Comparison of ENCODE assay signal across 8 cellular contexts in genomic region chr9:33139421-33140228, GRCh38. TPM values are rescaled to one million over a fixed set of nuclear protein-coding genes. Genes with fewer than 3 reads are reported as not detected.
A peak's percentile ranks its signal among the peaks of the same experiment; 100 is the strongest.
DNase-seq lines count a peak whose midpoint lies in the region; ATAC-seq and TF ChIP-seq lines count a peak whose summit lies in the region.

No MANE protein-coding gene starts in this region.

- no peak overlapping the region for H3K4me3 ChIP-seq in HEK293 (ENCODE audit: low read depth, low read length)
- H3K4me3 ChIP-seq in left ventricle myocardium inferior = peak overlapping the region; percentile 16

- peak; percentile 87 for DNase-seq in left ventricle myocardium inferior
- peak; percentile 88 for DNase-seq in sciatic nerve (ENCODE audit: low spot score)
- no peak for DNase-seq in stimulated activated naive CD8-positive, alpha-beta T cell treated with anti-CD3 and anti-CD28 coated beads, Interleukin-15, Interleukin-2, amounts not matched to agents 100 U/mL and 50 U/mL, for 24 hours
- DNase-seq in D341Med (ENCODE audit: low spot score) = no peak
- DNase-seq in LoVo (ENCODE audit: low spot score) = no peak

- H3K27ac ChIP-seq in HEK293 (ENCODE audit: extremely low read depth, low read depth, low read length) = no peak overlapping the region
- H3K27ac ChIP-seq in VCaP = peak overlapping the region; percentile 34
- H3K27ac ChIP-seq in left ventricle myocardium inferior (replicated peaks) = peak overlapping the region; percentile 87

- H3K4me1 ChIP-seq in HEK293 (ENCODE audit: control insufficient read depth, insufficient read depth, low read length) (0 out of 2 replicates have a peak, but pooled peaks cover 5% of the 10 kb centered on the region), left ventricle myocardium inferior (peaks cover 100% of the 10 kb centered on the region)

- no peaks in the 10 kb centered on the region for H3K27me3 ChIP-seq in left ventricle myocardium inferior (ENCODE audit: low read depth)

- CTCF ChIA-PET in HEK293 (lab: Yijun Ruan, JAX) = interaction anchor here (1.0 to 1.2 kb wide), 3 partner anchors 9 to 31 kb away, joined by 3 to 4 read pairs (median 3); no protein-coding TSS in a partner anchor

- TF ChIP-seq CTCF in HEK293 (tag by site-specific recombination; IDR thresholded peaks at IDR 0.05) (no peak), VCaP (conservative IDR thresholded peaks at IDR 0.05) (no peak), left ventricle myocardium inferior (IDR thresholded peaks at IDR 0.05; ENCODE audit: borderline replicate concordance) (no peak)

- no peaks in the 10 kb centered on the region for H3K9me3 ChIP-seq in HEK293 (ENCODE audit: control insufficient read depth, insufficient read depth, low read depth, low read length)
- H3K9me3 ChIP-seq in left ventricle myocardium inferior (replicated peaks) = no peaks in the 10 kb centered on the region

- POLR2A ChIA-PET in HEK293 (lab: Yijun Ruan, JAX) = interaction anchor here (0.7 to 1.3 kb wide), 2 partner anchors 11 to 27 kb away, joined by 4 read pairs; partner anchors contain the start of gene B4GALT1

- H3K36me3 ChIP-seq in HEK293 (ENCODE audit: control insufficient read depth in 2 of 2, insufficient read depth in 1 of 2, low read length in 2 of 2) = peaks cover 0 to 7% of the 10 kb centered on the region in 2 experiments; a peak in 1 of 3 replicates
- peaks cover under 1% of the 10 kb centered on the region for H3K36me3 ChIP-seq in left ventricle myocardium inferior

- ATAC-seq in sciatic nerve (peak; percentile 92), HG02973 (IDR thresholded peaks at IDR 0.05; ENCODE audit: unreplicated experiment) (no peak)
- no peak for ATAC-seq in stimulated activated naive CD8-positive, alpha-beta T cell treated with anti-CD3 and anti-CD28 coated beads, Interleukin-15, Interleukin-2, amounts not matched to agents 100 U/mL and 50 U/mL, for 24 hours

- intact Hi-C loops in left ventricle myocardium inferior (cut with micrococcal nuclease) (no loop called here), sciatic nerve (cut with DNase I) (no loop called here)

TF ChIP-seq in HEK293, 187 proteins besides CTCF, POLR2A, EP300 and RAD21 (continues in another document):
- TF ChIP-seq ZBTB20 (tag by site-specific recombination; IDR thresholded peaks at IDR 0.05) (no peak), ZNF555 (tag by site-specific recombination; conservative IDR thresholded peaks at IDR 0.05) (no peak), TSHZ1 (tag by site-specific recombination; IDR thresholded peaks at IDR 0.05; ENCODE audit: borderline replicate concordance) (no peak), ZSCAN23 (tag by site-specific recombination; IDR thresholded peaks at IDR 0.05) (no peak), PRDM6 (tag by site-specific recombination; IDR thresholded peaks at IDR 0.05) (no peak), ZNF423 (tag by site-specific recombination; IDR thresholded peaks at IDR 0.05) (peak; percentile 7; the same call in 1 of the 2 replicates), ZNF112 (tag by site-specific recombination; IDR thresholded peaks at IDR 0.05) (no peak), ZNF785 (tag by site-specific recombination; IDR thresholded peaks at IDR 0.05) (no peak), ZNF24 (tag by site-specific recombination; IDR thresholded peaks at IDR 0.05) (no peak), ZNF266 (tag by site-specific recombination; IDR thresholded peaks at IDR 0.05; ENCODE audit: low read depth) (no peak), ZNF19 (tag by site-specific recombination; IDR thresholded peaks at IDR 0.05; ENCODE audit: low read depth) (no peak), ZNF501 (tag by site-specific recombination; IDR thresholded peaks at IDR 0.05) (no peak), ZNF600 (tag by site-specific recombination; IDR thresholded peaks at IDR 0.05) (peak; percentile 44; the same call in 1 of the 2 replicates), ZNF48 (tag by site-specific recombination; IDR thresholded peaks at IDR 0.05) (no peak), ZNF23 (tag by site-specific recombination; IDR thresholded peaks at IDR 0.05; ENCODE audit: borderline replicate concordance) (no peak), BCL11B (tag by site-specific recombination; IDR thresholded peaks at IDR 0.05; ENCODE audit: low read depth) (no peak), ZNF701 (tag by site-specific recombination; IDR thresholded peaks at IDR 0.05) (no peak), ZNF596 (tag by site-specific recombination; IDR thresholded peaks at IDR 0.05) (no peak), ZNF585B (tag by site-specific recombination; IDR thresholded peaks at IDR 0.05) (no peak), KLF8 (tag by site-specific recombination; IDR thresholded peaks at IDR 0.05) (no peak), ZNF146 (tag by site-specific recombination; IDR thresholded peaks at IDR 0.05) (no peak), MEIS1 (CRISPR knock-in tag; IDR thresholded peaks at IDR 0.05; ENCODE audit: borderline replicate concordance) (no peak), ZNF449 (tag by site-specific recombination; IDR thresholded peaks at IDR 0.05) (peak; percentile 94)
- TF ChIP-seq, protein P1, sequence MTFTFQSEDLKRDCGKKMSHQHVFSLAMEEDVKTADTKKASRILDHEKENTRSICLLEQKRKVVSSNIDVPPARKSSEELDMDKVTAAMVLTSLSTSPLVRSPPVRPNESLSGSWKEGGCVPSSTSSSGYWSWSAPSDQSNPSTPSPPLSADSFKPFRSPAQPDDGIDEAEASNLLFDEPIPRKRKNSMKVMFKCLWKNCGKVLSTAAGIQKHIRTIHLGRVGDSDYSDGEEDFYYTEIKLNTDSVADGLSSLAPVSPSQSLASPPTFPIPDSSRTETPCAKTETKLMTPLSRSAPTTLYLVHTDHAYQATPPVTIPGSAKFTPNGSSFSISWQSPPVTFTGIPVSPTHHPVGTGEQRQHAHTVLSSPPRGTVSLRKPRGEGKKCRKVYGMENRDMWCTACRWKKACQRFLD (tag by site-specific recombination; IDR thresholded peaks at IDR 0.05) = no peak
- TF ChIP-seq, protein P2, sequence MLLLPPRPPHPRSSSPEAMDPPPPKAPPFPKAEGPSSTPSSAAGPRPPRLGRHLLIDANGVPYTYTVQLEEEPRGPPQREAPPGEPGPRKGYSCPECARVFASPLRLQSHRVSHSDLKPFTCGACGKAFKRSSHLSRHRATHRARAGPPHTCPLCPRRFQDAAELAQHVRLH (tag by site-specific recombination; IDR thresholded peaks at IDR 0.05) = no peak

RNA-seq across cellular contexts. Expression of gene B4GALT1, which starts 27.5 kb away (rescaled TPM):
- total RNA-seq in left ventricle myocardium inferior (37.1 TPM), sciatic nerve (85.3 TPM)

Comparison
In these comparisons a context has a peak if more than half of its experiments do, and no peak if none do; other contexts are left out.
1. DNase-seq: peak in left ventricle myocardium inferior (single experiment) and sciatic nerve (single experiment); none in stimulated activated naive CD8-positive, alpha-beta T cell treated with anti-CD3 and anti-CD28 coated beads, Interleukin-15, Interleukin-2, amounts not matched to agents 100 U/mL and 50 U/mL, for 24 hours (single experiment), D341Med (single experiment) and LoVo (single experiment).